Comparison of ENCODE assay signal across 2 cellular contexts in genomic region chr1:200483491-200484143, GRCh38.
TF ChIP-seq lines count a peak whose summit lies in the region.

No MANE protein-coding gene starts in this region.

TF ChIP-seq in SK-N-SH, 30 proteins besides CTCF, POLR2A, EP300 and RAD21 (continued from another document):
- TF ChIP-seq SIN3A (IDR thresholded peaks at IDR 0.05; ENCODE audit: borderline replicate concordance, low read depth, low read length) (peak; percentile 72; the same call in 1 of the 2 replicates), TEAD4 (IDR thresholded peaks at IDR 0.05; ENCODE audit: borderline replicate concordance, insufficient read depth) (peak; percentile 88), REST (IDR thresholded peaks at IDR 0.05; ENCODE audit: low read depth, low read length) (no peak), POLR2AphosphoS5 (IDR thresholded peaks at IDR 0.05; ENCODE audit: low read depth, low read length) (peak; percentile 70; the same call in 1 of the 2 replicates), JUND (IDR thresholded peaks at IDR 0.05) (peak; percentile 96), RXRA (IDR thresholded peaks at IDR 0.05; ENCODE audit: borderline replicate concordance, low read depth) (peak; percentile 42; the same call in 1 of the 2 replicates), MXI1 (IDR thresholded peaks at IDR 0.05; ENCODE audit: low read depth, low read length) (no peak), FOXM1 (IDR thresholded peaks at IDR 0.05; ENCODE audit: low read depth) (peak; percentile 56; the same call in 1 of the 2 replicates), PBX3 (IDR thresholded peaks at IDR 0.05) (peak; percentile 87), IRF3 (IDR thresholded peaks at IDR 0.05; ENCODE audit: low read depth, low read length) (no peak), FOSL2 (IDR thresholded peaks at IDR 0.05; ENCODE audit: borderline replicate concordance, low read depth) (peak; percentile 99), MEF2A (IDR thresholded peaks at IDR 0.05; ENCODE audit: borderline replicate concordance, low read depth) (peak; percentile 64; the same call in 1 of the 2 replicates)

TF ChIP-seq in K562, 482 proteins besides CTCF, POLR2A, EP300 and RAD21 (continued from another document):
- TF ChIP-seq TEAD4 (IDR thresholded peaks at IDR 0.05; ENCODE audit: low read length): peak; percentile 22; the same call in 1 of the 2 replicates
- no peak for TF ChIP-seq TEAD4 (CRISPR knock-in tag; IDR thresholded peaks at IDR 0.05; ENCODE audit: borderline replicate concordance)
- peak; percentile 30; the same call in 1 of the 2 replicates for TF ChIP-seq VEZF1 (CRISPR knock-in tag; IDR thresholded peaks at IDR 0.05)
- TF ChIP-seq TFAP4 (CRISPR knock-in tag; IDR thresholded peaks at IDR 0.05; ENCODE audit: borderline replicate concordance): peak; percentile 68
- TF ChIP-seq ATF3 (IDR thresholded peaks at IDR 0.05): peak; percentile 83
- no peak; the same call in 1 of the 2 replicates for TF ChIP-seq ATF3 (CRISPR knock-in tag; conservative IDR thresholded peaks at IDR 0.05)
- TF ChIP-seq MBD2 (IDR thresholded peaks at IDR 0.05; ENCODE audit: borderline replicate concordance, low read depth): peak; percentile 24; the same call in 1 of the 2 replicates
- peak; percentile 70 for TF ChIP-seq ARID1B (IDR thresholded peaks at IDR 0.05)
- peak; percentile 49 for TF ChIP-seq CBFA2T3 (IDR thresholded peaks at IDR 0.05)
- TF ChIP-seq JUN (IDR thresholded peaks at IDR 0.05; ENCODE audit: borderline replicate concordance, low read depth, low read length): peak; percentile 84
- TF ChIP-seq JUN (CRISPR knock-in tag; IDR thresholded peaks at IDR 0.05; ENCODE audit: borderline replicate concordance): no peak
- peak; percentile 69 for TF ChIP-seq ZNF740 (CRISPR knock-in tag; IDR thresholded peaks at IDR 0.05)
- no peak for TF ChIP-seq ZNF740 (tag; IDR thresholded peaks at IDR 0.05)
- peak; percentile 46; the same call in 1 of the 2 replicates for TF ChIP-seq CREM (IDR thresholded peaks at IDR 0.05; ENCODE audit: low read depth)
- TF ChIP-seq CBFA2T2 (conservative IDR thresholded peaks at IDR 0.05): 0 out of 2 replicates have a peak, but pooled peaks have one; percentile 18
- no peak for TF ChIP-seq PATZ1 (CRISPR knock-in tag; IDR thresholded peaks at IDR 0.05; ENCODE audit: borderline replicate concordance)
- no peak for TF ChIP-seq ZNF639 (CRISPR knock-in tag; conservative IDR thresholded peaks at IDR 0.05 in 1 of 2, IDR thresholded peaks at IDR 0.05 in 1 of 2)
- TF ChIP-seq SMARCA4 (IDR thresholded peaks at IDR 0.05): peak; percentile 76; the same call in 1 of the 2 replicates
- TF ChIP-seq TCF3 (CRISPR knock-in tag; IDR thresholded peaks at IDR 0.05): peak; percentile 7; the same call in 1 of the 2 replicates
- TF ChIP-seq HNRNPL (IDR thresholded peaks at IDR 0.05; ENCODE audit: low read depth, low read length): no peak
